ENCODE assay signal across 15 cellular contexts in genomic region chr3:157170861-157171260, GRCh38. TPM values are rescaled to one million over a fixed set of nuclear protein-coding genes. Genes with fewer than 3 reads are reported as not detected.
A peak's percentile ranks its signal among the peaks of the same experiment; 100 is the strongest.
DNase-seq lines count a peak whose midpoint lies in the region; ATAC-seq lines count a peak whose summit lies in the region.
"Had no signal": no experiment of that assay in that cellular context is flagged by ENCODE, and none has a peak within 500 bp of the region (broad histone marks: within the 10 kb centered on the region; RNA-seq: fewer than 3 reads in every experiment).

No MANE protein-coding gene starts in this region.

- H3K9me3 Mint-ChIP-seq in activated naive CD8-positive, alpha-beta T cell treated with anti-CD3 and anti-CD28 coated beads, Interleukin-2, amount 10 ng/mL, durations not matched to agents 7 days and 5 days = no peaks in the 10 kb centered on the region
- H3K9me3 Mint-ChIP-seq: CD4-positive, CD25-positive, alpha-beta regulatory T cell; HFFc6 had no signal

- DNase-seq in GF-D8 (lab: John Stamatoyannopoulos, UW) = peak; percentile 97
- peak; percentile 95 for DNase-seq in MV-4-11 (lab: John Stamatoyannopoulos, UW)
- DNase-seq in activated naive CD8-positive, alpha-beta T cell treated with anti-CD3 and anti-CD28 coated beads, Interleukin-2, amount 10 ng/mL, durations not matched to agents 7 days and 5 days = no peak
- no peak for DNase-seq in effector CD8-positive, alpha-beta T cell (lab: John Stamatoyannopoulos, UW)
- no peak for DNase-seq in HCEC 1CT
- no peak for DNase-seq in SJCRH30
- DNase-seq: activated CD8-positive, alpha-beta T cell treated with anti-CD3 and anti-CD28 coated beads, Interleukin-2, amount 10 ng/mL, durations not matched to agents 7 days and 5 days; activated effector memory CD4-positive, alpha-beta T cell treated with Interleukin-2 at 50 U/mL for 16 hours; CD4-positive, CD25-positive, alpha-beta regulatory T cell; colonic mucosa; HFFc6; NCI-H2029 treated with DMSO at 0.1 percent for 48 hours; T1000 had no signal

- POLR2A ChIA-PET in activated naive CD8-positive, alpha-beta T cell treated with anti-CD3 and anti-CD28 coated beads, Interleukin-2, amount 10 ng/mL, durations not matched to agents 7 days and 5 days (lab: Charles Lee) = interaction anchor here (7.5 kb wide), 1 partner anchor 9 kb away, joined by 527 read pairs; the partner anchor contains the start of gene CCNL1

- H3K27me3 Mint-ChIP-seq in activated naive CD8-positive, alpha-beta T cell treated with anti-CD3 and anti-CD28 coated beads, Interleukin-2, amount 10 ng/mL, durations not matched to agents 7 days and 5 days = no peaks in the 10 kb centered on the region

- no peak overlapping the region for H3K4me3 Mint-ChIP-seq in activated naive CD8-positive, alpha-beta T cell treated with anti-CD3 and anti-CD28 coated beads, Interleukin-2, amount 10 ng/mL, durations not matched to agents 7 days and 5 days
- H3K4me3 Mint-ChIP-seq: activated CD8-positive, alpha-beta T cell treated with anti-CD3 and anti-CD28 coated beads, Interleukin-2, amount 10 ng/mL, durations not matched to agents 7 days and 5 days; HFFc6 had no signal

- no peak overlapping the region for H3K27ac ChIP-seq in SJCRH30
- H3K27ac ChIP-seq: colonic mucosa had no signal

- H3K4me3 ChIP-seq in neuron (ENCODE audit: low read length) (no peak overlapping the region), SJCRH30 (no peak overlapping the region)
- H3K4me3 ChIP-seq: colonic mucosa had no signal

- no peaks in the 10 kb centered on the region for H3K27me3 ChIP-seq in neuron (ENCODE audit: insufficient read depth, low read length)
- no peaks in the 10 kb centered on the region for H3K27me3 ChIP-seq in SJCRH30
- H3K27me3 ChIP-seq: colonic mucosa had no signal

- no peaks in the 10 kb centered on the region for H3K9me3 ChIP-seq in neuron (ENCODE audit: low read length)
- H3K9me3 ChIP-seq in SJCRH30 (replicated peaks) = no peaks in the 10 kb centered on the region
- H3K9me3 ChIP-seq: colonic mucosa had no signal

- H3K27ac Mint-ChIP-seq in activated naive CD8-positive, alpha-beta T cell treated with anti-CD3 and anti-CD28 coated beads, Interleukin-2, amount 10 ng/mL, durations not matched to agents 7 days and 5 days = peak overlapping the region; percentile 13
- H3K27ac Mint-ChIP-seq: activated CD8-positive, alpha-beta T cell treated with anti-CD3 and anti-CD28 coated beads, Interleukin-2, amount 10 ng/mL, durations not matched to agents 7 days and 5 days; CD4-positive, CD25-positive, alpha-beta regulatory T cell; HFFc6 had no signal

- peak overlapping the region; percentile 53 for H2AFZ ChIP-seq in neuron (ENCODE audit: low read depth, low read length)

- peaks cover 2% of the 10 kb centered on the region for H3K36me3 Mint-ChIP-seq in activated naive CD8-positive, alpha-beta T cell treated with anti-CD3 and anti-CD28 coated beads, Interleukin-2, amount 10 ng/mL, durations not matched to agents 7 days and 5 days
- H3K36me3 Mint-ChIP-seq: CD4-positive, CD25-positive, alpha-beta regulatory T cell had no signal

- H3K36me3 ChIP-seq in neuron (ENCODE audit: insufficient read depth, low read length) (no peaks in the 10 kb centered on the region), SJCRH30 (no peaks in the 10 kb centered on the region)
- H3K36me3 ChIP-seq: colonic mucosa had no signal

- ATAC-seq in activated naive CD8-positive, alpha-beta T cell treated with anti-CD3 and anti-CD28 coated beads, Interleukin-2, amount 10 ng/mL, durations not matched to agents 7 days and 5 days (ENCODE audit: low read depth) = no peak
- no peak for ATAC-seq in GM19023 (IDR thresholded peaks at IDR 0.05; ENCODE audit: unreplicated experiment)
- ATAC-seq: activated CD8-positive, alpha-beta T cell treated with anti-CD3 and anti-CD28 coated beads, Interleukin-2, amount 10 ng/mL, durations not matched to agents 7 days and 5 days had no signal

- H3K4me1 ChIP-seq in neuron (ENCODE audit: insufficient read depth, low read length) = peaks cover 4% of the 10 kb centered on the region
- H3K4me1 ChIP-seq in SJCRH30 = 0 out of 2 replicates have a peak, but pooled peaks cover 3% of the 10 kb centered on the region
- H3K4me1 ChIP-seq: colonic mucosa had no signal

- H3K4me1 Mint-ChIP-seq in activated naive CD8-positive, alpha-beta T cell treated with anti-CD3 and anti-CD28 coated beads, Interleukin-2, amount 10 ng/mL, durations not matched to agents 7 days and 5 days = peaks cover 9% of the 10 kb centered on the region

RNA-seq across cellular contexts. Expression of gene CCNL1, which starts 10.9 kb away (rescaled TPM):
- total RNA-seq in activated naive CD8-positive, alpha-beta T cell treated with anti-CD3 and anti-CD28 coated beads, Interleukin-2, amount 10 ng/mL, durations not matched to agents 7 days and 5 days = 100 to 1,000 TPM; 276 to 280 TPM
- total RNA-seq in SJCRH30 (2014; rRNA removed; shearing (Covaris generic)) = 91.2 and 112 TPM in 2 replicates

Comparison
In these comparisons a context has a peak if more than half of its experiments do, and no peak if none do; other contexts are left out.
1. DNase-seq: peak in GF-D8 (single experiment) and MV-4-11 (single experiment); none in activated naive CD8-positive, alpha-beta T cell treated with anti-CD3 and anti-CD28 coated beads, Interleukin-2, amount 10 ng/mL, durations not matched to agents 7 days and 5 days (single experiment), effector CD8-positive, alpha-beta T cell (single experiment), HCEC 1CT (single experiment) and SJCRH30 (0 of 2).